17 cellular contexts compared by ENCODE assay signal in the genomic region with DNA sequence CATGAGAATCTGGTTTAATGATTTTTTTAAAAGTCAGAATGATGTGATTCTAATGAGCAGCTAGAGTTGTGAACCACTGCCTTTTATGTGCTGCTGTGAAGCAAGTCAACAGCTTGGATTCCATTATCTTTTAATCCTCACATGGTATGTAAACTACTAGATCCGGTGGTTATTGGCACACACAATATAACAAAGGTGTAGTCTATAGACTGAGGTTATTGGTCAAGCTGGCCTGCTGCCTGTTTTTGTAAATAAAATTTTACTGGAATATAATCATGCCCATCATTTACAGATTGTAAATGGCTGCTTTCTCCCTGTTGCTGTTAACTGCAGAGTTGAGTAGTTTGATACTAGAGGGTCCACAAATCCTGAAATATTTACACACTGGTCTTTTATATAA.
"Had no signal": no experiment of that assay in that cellular context is flagged by ENCODE, and none has a peak within 500 bp of the region (broad histone marks: within the 10 kb centered on the region; RNA-seq: fewer than 3 reads in every experiment).

No MANE protein-coding gene starts in this region.

- FAIRE-seq: frontal cortex had no signal

- H3K4me1 ChIP-seq: ascending aorta, lower lobe of right lung, spleen had no signal

- H3K9me3 ChIP-seq: ascending aorta, lower lobe of right lung, neutrophil, spleen had no signal

- H3K27me3 ChIP-seq: ascending aorta, neutrophil, spleen had no signal

- ATAC-seq: left colon; natural killer cell; stimulated activated naive B cell treated with anti-CD40 and anti-IgM and Interleukin-4, amounts not matched to agents 10 μg/mL and 1 μg/mL and 100 μg/mL, for 72 hours had no signal

- H3K27ac ChIP-seq: ascending aorta, coronary artery, lower lobe of right lung, neutrophil, spleen, WERI-Rb-1 had no signal

- H3K36me3 ChIP-seq: ascending aorta, lower lobe of right lung, neutrophil, spleen, WERI-Rb-1 had no signal

- H3K4me3 ChIP-seq: ascending aorta, coronary artery, lower lobe of right lung, spleen had no signal

- DNase-seq: activated CD4-positive, alpha-beta T cell treated with anti-CD3 and anti-CD28 coated beads for 1 hour; activated CD8-positive, alpha-beta memory T cell treated with anti-CD3 and anti-CD28 coated beads for 24 hours; activated CD8-positive, alpha-beta memory T cell treated with anti-CD3 and anti-CD28 coated beads, Interleukin-2, amount 50 U/mL, for 48 hours; activated gamma-delta T cell; hypothalamus; islet precursor cell; left colon; lower lobe of right lung; natural killer cell; spleen; stimulated activated CD4-positive, alpha-beta T cell treated with anti-CD3 and anti-CD28 coated beads, Interleukin-4, amount 100 ng/mL, for 4 hours; stimulated activated naive B cell treated with anti-CD40 and anti-IgM and Interleukin-4, amounts not matched to agents 10 μg/mL and 1 μg/mL and 100 μg/mL, for 72 hours; WERI-Rb-1 had no signal
